In the genomic region with DNA sequence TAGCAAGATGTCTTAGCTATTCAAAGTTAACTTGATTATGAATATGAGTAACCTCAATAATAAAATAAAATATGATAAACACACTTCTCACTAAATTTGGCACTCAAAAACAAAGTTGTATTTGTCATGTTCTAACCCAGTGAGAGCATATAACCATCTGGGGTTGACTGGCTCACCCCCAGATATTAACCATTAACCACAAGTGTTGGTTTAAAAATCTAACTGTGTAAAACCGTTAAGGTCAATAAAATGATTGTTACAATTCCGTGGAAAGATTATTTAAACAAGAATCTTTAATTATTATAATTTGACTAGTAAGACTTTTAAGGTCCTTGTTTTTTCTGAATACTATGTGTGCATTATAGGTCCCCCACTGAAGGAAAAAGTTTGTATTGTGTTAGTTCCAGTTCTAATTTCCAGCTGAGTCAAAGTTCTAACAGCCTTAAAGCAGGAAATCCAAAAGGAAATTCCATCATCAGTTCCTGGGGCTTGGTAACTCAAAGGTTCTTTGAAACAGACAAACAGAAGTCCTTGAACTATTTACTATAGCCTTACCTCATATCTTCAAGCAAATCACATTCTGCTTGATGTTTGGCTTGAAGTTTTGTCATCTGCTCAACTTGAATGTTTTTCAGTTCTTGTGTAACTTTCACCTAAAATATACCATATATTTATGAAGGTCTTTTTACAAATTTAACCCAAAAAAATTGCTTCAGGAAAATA, we compare ENCODE assay signal across 9 cellular contexts. TPM values are rescaled to one million over a fixed set of nuclear protein-coding genes. Genes with fewer than 3 reads are reported as not detected.
DNase-seq lines count a peak whose midpoint lies in the region; ATAC-seq, FAIRE-seq and TF ChIP-seq lines count a peak whose summit lies in the region.
"Had no signal": no experiment of that assay in that cellular context is flagged by ENCODE, and none has a peak within 500 bp of the region (broad histone marks: within the 10 kb centered on the region; RNA-seq: fewer than 3 reads in every experiment).

No MANE protein-coding gene starts in this region.

- no peak for ATAC-seq in activated T-helper 17 cell treated with anti-CD3 and anti-CD28 coated beads, Interleukin-2, amount 50 U/mL, for 72 hours (replicated peaks)
- no peak for ATAC-seq in GM21723 (IDR thresholded peaks at IDR 0.05; ENCODE audit: unreplicated experiment)

- peak overlapping the region; percentile 96 for H3K4me3 Mint-ChIP-seq in activated naive CD4-positive, alpha-beta T cell treated with anti-CD3 and anti-CD28 coated beads for 36 hours
- peak overlapping the region; percentile 100 for H3K4me3 Mint-ChIP-seq in activated T-helper 17 cell treated with anti-CD3 and anti-CD28 coated beads, Interleukin-2, amount 50 U/mL, for 72 hours

- no peak for FAIRE-seq in kidney (lab: Jason Lieb, UNC)

- intact Hi-C loops in activated naive CD4-positive, alpha-beta T cell treated with anti-CD3 and anti-CD28 coated beads for 36 hours (cut with micrococcal nuclease): loop anchor here (1.0 to 10.0 kb wide), 3 partner anchors 215 to 508 kb away; a partner anchor contains a TSS
- intact Hi-C loops in kidney (cut with DNase I): no loop called here

- H3K36me3 ChIP-seq in kidney (ENCODE audit: control insufficient read depth in 1 of 2, insufficient read depth in 2 of 2, low read length in 2 of 2): no peaks in the 10 kb centered on the region
- peaks cover 0 to 3% (median 0%) of the 10 kb centered on the region in 3 donors for H3K36me3 ChIP-seq in tibial nerve

- H3K4me1 ChIP-seq in kidney (ENCODE audit: control insufficient read depth in 1 of 2, insufficient read depth in 1 of 2, low read depth in 1 of 2, low read length in 2 of 2): peaks cover 10 to 14% of the 10 kb centered on the region in 2 donors
- H3K4me1 ChIP-seq in tibial nerve: peaks cover 0 to 51% (median 12%) of the 10 kb centered on the region in 4 donors

- peaks cover 43% of the 10 kb centered on the region for H3K4me1 Mint-ChIP-seq in activated naive CD4-positive, alpha-beta T cell treated with anti-CD3 and anti-CD28 coated beads for 36 hours (ENCODE audit: low read depth)
- H3K4me1 Mint-ChIP-seq in activated T-helper 17 cell treated with anti-CD3 and anti-CD28 coated beads, Interleukin-2, amount 50 U/mL, for 72 hours: peaks cover 25% of the 10 kb centered on the region

- H3K27me3 ChIP-seq in tibial nerve: no peaks in the 10 kb centered on the region

- no peaks in the 10 kb centered on the region for H3K27me3 Mint-ChIP-seq in activated naive CD4-positive, alpha-beta T cell treated with anti-CD3 and anti-CD28 coated beads for 36 hours (ENCODE audit: low read depth)
- H3K27me3 Mint-ChIP-seq in activated T-helper 17 cell treated with anti-CD3 and anti-CD28 coated beads, Interleukin-2, amount 50 U/mL, for 72 hours: no peaks in the 10 kb centered on the region

- DNase-seq in activated naive CD4-positive, alpha-beta T cell treated with anti-CD3 and anti-CD28 coated beads for 36 hours: no peak
- no peak for DNase-seq in activated naive CD4-positive, alpha-beta T cell treated with anti-CD3 and anti-CD28 coated beads, Interleukin-2, amount 50 U/mL, for 16 hours
- no peak for DNase-seq in kidney
- no peak for DNase-seq in tibial nerve (ENCODE audit: low spot score in 2 of 2)
- no peak for DNase-seq in NCI-H1930 (lab: John Stamatoyannopoulos, UW)
- DNase-seq in stimulated activated CD4-positive, alpha-beta T cell treated with anti-CD3 and anti-CD28 coated beads, Interleukin-15, amount 100 ng/mL, for 24 hours: no peak
- DNase-seq: activated CD4-positive, alpha-beta T cell treated with anti-CD3 and anti-CD28 coated beads for 4 hours had no signal

- H3K9me3 ChIP-seq in kidney (ENCODE audit: control insufficient read depth in 1 of 2, low read length in 2 of 2) (no peaks in the 10 kb centered on the region), tibial nerve (no peaks in the 10 kb centered on the region)

- peak in 1 of 2 donors; percentile 12 for TF ChIP-seq EP300 in tibial nerve (IDR thresholded peaks at IDR 0.05)

- peaks cover 13% of the 10 kb centered on the region for H3K36me3 Mint-ChIP-seq in activated naive CD4-positive, alpha-beta T cell treated with anti-CD3 and anti-CD28 coated beads for 36 hours (ENCODE audit: low read depth)
- H3K36me3 Mint-ChIP-seq in activated T-helper 17 cell treated with anti-CD3 and anti-CD28 coated beads, Interleukin-2, amount 50 U/mL, for 72 hours (ENCODE audit: low read depth): peaks cover 54% of the 10 kb centered on the region

- H3K9me3 Mint-ChIP-seq in activated naive CD4-positive, alpha-beta T cell treated with anti-CD3 and anti-CD28 coated beads for 36 hours: no peaks in the 10 kb centered on the region
- H3K9me3 Mint-ChIP-seq in activated T-helper 17 cell treated with anti-CD3 and anti-CD28 coated beads, Interleukin-2, amount 50 U/mL, for 72 hours: no peaks in the 10 kb centered on the region

- CTCF ChIA-PET in activated naive CD4-positive, alpha-beta T cell treated with anti-CD3 and anti-CD28 coated beads for 36 hours (lab: Charles Lee): interaction anchor here (0.6 to 1.0 kb wide), 3 partner anchors 19 to 91 kb away, joined by 3 to 6 read pairs (median 3); no protein-coding TSS in a partner anchor

- no peak overlapping the region for H3K9ac ChIP-seq in kidney (ENCODE audit: low read length in 2 of 2)

- TF ChIP-seq POLR2A in tibial nerve (IDR thresholded peaks at IDR 0.05): no peak

- WGBS in tibial nerve, 2 donors: 33 to 37% methylated on average over 2 of the region's 2 CpGs

- no peak for TF ChIP-seq CTCF in kidney (IDR thresholded peaks at IDR 0.05; ENCODE audit: borderline replicate concordance, extremely low read depth, insufficient read depth)
- no peak for TF ChIP-seq CTCF in tibial nerve (IDR thresholded peaks at IDR 0.05)

- peak overlapping the region in 1 of 2 donors; percentile 99 for H3K27ac ChIP-seq in kidney (ENCODE audit: low read depth in 2 of 2, low read length in 2 of 2)
- peak overlapping the region in 3 of 4 donors; percentile 90 to 96 (median 93) for H3K27ac ChIP-seq in tibial nerve

- no peak overlapping the region for H3K27ac Mint-ChIP-seq in activated naive CD4-positive, alpha-beta T cell treated with anti-CD3 and anti-CD28 coated beads for 36 hours
- H3K27ac Mint-ChIP-seq in activated T-helper 17 cell treated with anti-CD3 and anti-CD28 coated beads, Interleukin-2, amount 50 U/mL, for 72 hours: peak overlapping the region; percentile 98

- H3K4me3 ChIP-seq in kidney (ENCODE audit: low read length in 2 of 2) (peak overlapping the region; percentile 6 to 84), tibial nerve (peak overlapping the region in 1 of 4 donors; percentile 73)

RNA-seq across cellular contexts. Expression of a gene that starts 2.5 kb away (rescaled TPM):
- 10 to 100 TPM; 31.1 to 36.8 TPM for total RNA-seq in activated naive CD4-positive, alpha-beta T cell treated with anti-CD3 and anti-CD28 coated beads for 36 hours
- total RNA-seq in activated T-helper 17 cell treated with anti-CD3 and anti-CD28 coated beads, Interleukin-2, amount 50 U/mL, for 72 hours: 10 to 100 TPM; 21.7 to 22.3 TPM
- 58.7 TPM for total RNA-seq in kidney
- polyA plus RNA-seq in kidney (ENCODE audit: insufficient read depth, low read depth, low replicate concordance): 8.0 TPM
- total RNA-seq in tibial nerve: 10 to 100 TPM; 19.5 to 29.1 (median 22.8) TPM
